In genomic region chr4:83552924-83553323, GRCh38 we compare ENCODE assay signal across 9 cellular contexts. TPM values are rescaled to one million over a fixed set of nuclear protein-coding genes. Genes with fewer than 3 reads are reported as not detected.
DNase-seq lines count a peak whose midpoint lies in the region; ATAC-seq, FAIRE-seq and TF ChIP-seq lines count a peak whose summit lies in the region.
"Had no signal": no experiment of that assay in that cellular context is flagged by ENCODE, and none has a peak within 500 bp of the region (broad histone marks: within the 10 kb centered on the region; RNA-seq: fewer than 3 reads in every experiment).

No MANE protein-coding gene starts in this region.

- intact Hi-C loops in right lobe of liver (cut with DNase I): no loop called here
- intact Hi-C loops in HepG2 (cut with micrococcal nuclease; ENCODE audit: unreplicated experiment): no loop called here
- intact Hi-C loops in endothelial cell of umbilical vein (cut with micrococcal nuclease): no loop called here

- H3K4me2 ChIP-seq in HepG2 (ENCODE audit: low read depth, low read length): no peak overlapping the region
- peak overlapping the region; percentile 20 for H3K4me2 ChIP-seq in endothelial cell of umbilical vein (ENCODE audit: insufficient read depth, low read length)

- H3K9me3 ChIP-seq in right lobe of liver: no peaks in the 10 kb centered on the region
- no peaks in the 10 kb centered on the region for H3K9me3 ChIP-seq in HepG2 (ENCODE audit: low read length)
- H3K9me3 ChIP-seq in endothelial cell of umbilical vein (replicated peaks; ENCODE audit: control insufficient read depth, insufficient read depth, low read length): no peaks in the 10 kb centered on the region

- no peaks in the 10 kb centered on the region for H4K20me1 ChIP-seq in HepG2 (ENCODE audit: insufficient read depth, low read length)
- no peaks in the 10 kb centered on the region for H4K20me1 ChIP-seq in endothelial cell of umbilical vein (replicated peaks; ENCODE audit: control insufficient read depth, extremely low read depth, insufficient read depth, low read length)

- dilution Hi-C loops in endothelial cell of umbilical vein (cut with MboI; ENCODE audit: extremely low pct_ligation_motif_present, low sequenced_read_pairs): no loop called here

- H2AFZ ChIP-seq in HepG2 (ENCODE audit: low read length) (no peak overlapping the region), endothelial cell of umbilical vein (ENCODE audit: low read depth, low read length) (peak overlapping the region; percentile 68)

- TF ChIP-seq CTCF in right lobe of liver (IDR thresholded peaks at IDR 0.05) (no peak), HepG2 (CRISPR knock-in tag; IDR thresholded peaks at IDR 0.05) (no peak), endothelial cell of umbilical vein (IDR thresholded peaks at IDR 0.05; ENCODE audit: extremely low read depth in 1 of 2, insufficient read depth in 1 of 2, low read depth in 1 of 2, low read length in 2 of 2) (no peak), coronary artery (IDR thresholded peaks at IDR 0.05) (no peak)

- H3K4me1 ChIP-seq in right lobe of liver (peaks cover 0 to 19% (median 0%) of the 10 kb centered on the region in 4 donors), HepG2 (ENCODE audit: insufficient read depth, low read length) (peaks cover 22% of the 10 kb centered on the region), endothelial cell of umbilical vein (ENCODE audit: control insufficient read depth, extremely low read depth, insufficient read depth, low read length) (peaks cover 22% of the 10 kb centered on the region)

- TF ChIP-seq EP300 in HepG2 (IDR thresholded peaks at IDR 0.05; ENCODE audit: low read depth in 2 of 2, low read length in 2 of 2) (no peak), HepG2 (CRISPR knock-in tag; IDR thresholded peaks at IDR 0.05; ENCODE audit: borderline replicate concordance) (no peak)

- H3K79me2 ChIP-seq in HepG2 (ENCODE audit: insufficient read depth, low read length) (no peaks in the 10 kb centered on the region), endothelial cell of umbilical vein (ENCODE audit: control insufficient read depth, insufficient read depth, low read length) (no peaks in the 10 kb centered on the region)

- TF ChIP-seq RAD21 in HepG2 (CRISPR knock-in tag; IDR thresholded peaks at IDR 0.05): no peak

- H3K9ac ChIP-seq in HepG2 (ENCODE audit: insufficient read depth, low read depth, low read length): no peak overlapping the region
- no peak overlapping the region for H3K9ac ChIP-seq in endothelial cell of umbilical vein (replicated peaks; ENCODE audit: extremely low read depth, insufficient read depth, low read length)

- POLR2A ChIA-PET in HepG2 (lab: Yijun Ruan, JAX) (no interaction called here), endothelial cell of umbilical vein (lab: Charles Lee) (no interaction called here)

- in situ Hi-C loops in HepG2 (cut with HindIII; ENCODE audit: extremely low pct_ligation_motif_present, low pct_unique_long_range_greater_than_20kb): no loop called here

- H3K27ac ChIP-seq in right lobe of liver (no peak overlapping the region), HepG2 (ENCODE audit: extremely low read length, insufficient read depth, low read length) (no peak overlapping the region), endothelial cell of umbilical vein (ENCODE audit: insufficient read depth, low read depth, low read length) (no peak overlapping the region), coronary artery (no peak overlapping the region)

- no peak for FAIRE-seq in HepG2 (lab: Jason Lieb, UNC)
- FAIRE-seq in endothelial cell of umbilical vein (lab: Jason Lieb, UNC): peak; percentile 75

- CTCF ChIA-PET in HepG2 (lab: Yijun Ruan, JAX; ENCODE audit: low intra/inter-chr PET ratio, low total read pairs) (no interaction called here), endothelial cell of umbilical vein (lab: Charles Lee) (interaction anchor here (1.8 kb wide), 1 partner anchor 29 kb away, joined by 4 read pairs; no protein-coding TSS in a partner anchor)

- ATAC-seq in right lobe of liver (peak; percentile 36 to 86 (median 74)), HepG2 (no peak), HG03565 (IDR thresholded peaks at IDR 0.05; ENCODE audit: unreplicated experiment) (peak; percentile 50)

- DNase-seq in right lobe of liver: no peak
- no peak for DNase-seq in HepG2 (ENCODE audit: low spot score)
- peak; percentile 44 for DNase-seq in endothelial cell of umbilical vein (ENCODE audit: low read depth, low spot score)
- DNase-seq in SHP77 (lab: John Stamatoyannopoulos, UW): no peak
- no peak for DNase-seq in NCI-H1417 (lab: John Stamatoyannopoulos, UW)
- no peak for DNase-seq in coronary artery (ENCODE audit: low spot score)
- DNase-seq in T-helper 9 cell: no peak
- DNase-seq: endodermal cell had no signal

- no peaks in the 10 kb centered on the region for H3K9me1 ChIP-seq in endothelial cell of umbilical vein (replicated peaks; ENCODE audit: control insufficient read depth, extremely low read depth, insufficient read depth, low read length)

- H3K27me3 ChIP-seq in right lobe of liver (no peaks in the 10 kb centered on the region), HepG2 (ENCODE audit: control insufficient read depth in 1 of 2, insufficient read depth in 2 of 2, low read length in 2 of 2) (no peaks in the 10 kb centered on the region), endothelial cell of umbilical vein (ENCODE audit: control insufficient read depth in 2 of 2, insufficient read depth in 2 of 2, low read length in 2 of 2) (no peaks in the 10 kb centered on the region)

- 33% methylated on average over 1 of the region's 2 CpGs for WGBS in right lobe of liver (ENCODE audit: insufficient coverage, low coverage, low lambda C conversion rate, missing lambda C conversion rate)
- WGBS in HepG2 (ENCODE audit: low lambda C conversion rate): 92% methylated on average over 2 of the region's 2 CpGs

- no peaks in the 10 kb centered on the region for H3K36me3 ChIP-seq in right lobe of liver
- no peaks in the 10 kb centered on the region for H3K36me3 ChIP-seq in HepG2 (replicated peaks in 1 of 2; ENCODE audit: control insufficient read depth in 1 of 2, insufficient read depth in 2 of 2, low read length in 2 of 2)
- no peaks in the 10 kb centered on the region for H3K36me3 ChIP-seq in endothelial cell of umbilical vein (ENCODE audit: control insufficient read depth in 2 of 2, extremely low read depth in 1 of 2, insufficient read depth in 2 of 2, low read length in 2 of 2)

- H3K4me3 ChIP-seq in right lobe of liver (no peak overlapping the region), HepG2 (replicated peaks in 1 of 3; ENCODE audit: insufficient read depth in 1 of 3, low read depth in 2 of 3, low read length in 3 of 3) (no peak overlapping the region), endothelial cell of umbilical vein (replicated peaks in 1 of 3; ENCODE audit: insufficient read depth in 1 of 3, low read depth in 1 of 3, low read length in 3 of 3) (no peak overlapping the region), coronary artery (no peak overlapping the region)

- TF ChIP-seq POLR2A in right lobe of liver (IDR thresholded peaks at IDR 0.05): peak; percentile 49
- TF ChIP-seq POLR2A in HepG2 (IDR thresholded peaks at IDR 0.05; ENCODE audit: insufficient read depth in 1 of 2, low read depth in 2 of 2, low read length in 2 of 2): no peak
- no peak for TF ChIP-seq POLR2A in endothelial cell of umbilical vein (IDR thresholded peaks at IDR 0.05; ENCODE audit: low read depth, low read length)

- BruUV-seq in HepG2 (replicated peaks; lab: Mats Ljungman, UMichigan) (no TSS peak), endothelial cell of umbilical vein (replicated peaks; lab: Mats Ljungman, UMichigan) (no TSS peak)

TF ChIP-seq in HepG2, 621 proteins besides CTCF, POLR2A, EP300 and RAD21:
- TF ChIP-seq RFX3 (CRISPR knock-in tag; IDR thresholded peaks at IDR 0.05): no peak
- TF ChIP-seq ZKSCAN1 (IDR thresholded peaks at IDR 0.05; ENCODE audit: low read length): no peak
- TF ChIP-seq SNAPC2 (CRISPR knock-in tag; IDR thresholded peaks at IDR 0.05): no peak
TF ChIP-seq in HepG2: peak in this region for 0.

TF ChIP-seq in endothelial cell of umbilical vein, 7 proteins besides CTCF, POLR2A, EP300 and RAD21 (continues in another document):
- TF ChIP-seq POLR2AphosphoS5 (IDR thresholded peaks at IDR 0.05; ENCODE audit: insufficient read depth, low read depth, low read length) (no peak), GATA2 (IDR thresholded peaks at IDR 0.05; ENCODE audit: insufficient read depth, insufficient read length, low read depth, low read length) (peak; percentile 63)

RNA-seq across cellular contexts. Expression of gene GPAT3, which starts 17.0 kb away (rescaled TPM):
- total RNA-seq in right lobe of liver (1 to 10 TPM; 5.1 to 9.0 (median 5.7) TPM), HepG2 (2016; rRNA removed; fragmentation: Illumina TruSeq; extraction: Trizol) (1.6 and 2.6 TPM in 2 replicates), endothelial cell of umbilical vein (2.1 and 3.1 TPM in 2 replicates)
- total RNA-seq in HepG2 (2016; cell fraction: cytosol; rRNA removed; fragmentation: Illumina TruSeq; extraction: Trizol; ENCODE audit: low read depth): 0.44 and 0.61 TPM in 2 replicates
- 1.6 and 2.9 TPM in 2 replicates for total RNA-seq in HepG2 (2016; cell fraction: insoluble cytoplasmic fraction; rRNA removed; fragmentation: Illumina TruSeq; extraction: Trizol)
- total RNA-seq in HepG2 (2016; cell fraction: membrane; rRNA removed; fragmentation: Illumina TruSeq; extraction: Trizol): 1.7 TPM in 2 replicates
- total RNA-seq in HepG2 (2016; cell fraction: nucleus; rRNA removed; fragmentation: Illumina TruSeq; extraction: Trizol): 2.6 and 3.3 TPM in 2 replicates
- polyA plus RNA-seq in HepG2 (2011; rRNA removed) (1.9 and 2.4 TPM in 2 replicates), endothelial cell of umbilical vein (0.21 and 0.36 TPM in 2 replicates)
- polyA plus RNA-seq in HepG2 (2011; cell fraction: cytosol; rRNA removed): 1.2 and 1.9 TPM in 2 replicates
- 1.6 and 2.1 TPM in 2 replicates for polyA plus RNA-seq in HepG2 (2011; cell fraction: nucleus; rRNA removed)
- 1.5 and 5.2 TPM in 2 replicates for polyA plus RNA-seq in HepG2 (2012)
- 0.33 and 0.34 TPM in 2 replicates for polyA plus RNA-seq in HepG2 (2016; cell fraction: cytosol; fragmentation: Illumina TruSeq; extraction: Trizol; ENCODE audit: low read depth)
- 1.3 and 1.4 TPM in 2 replicates for polyA plus RNA-seq in HepG2 (2016; cell fraction: insoluble cytoplasmic fraction; fragmentation: Illumina TruSeq; extraction: Trizol; ENCODE audit: low read depth)
- polyA plus RNA-seq in HepG2 (2016; cell fraction: membrane; fragmentation: Illumina TruSeq; extraction: Trizol; ENCODE audit: low read depth): 0.50 and 0.84 TPM in 2 replicates
- 3.0 and 4.0 TPM in 2 replicates for polyA plus RNA-seq in HepG2 (2016; cell fraction: nucleus; fragmentation: Illumina TruSeq; extraction: Trizol; ENCODE audit: insufficient read depth, low read depth)
- polyA minus RNA-seq in HepG2 (2011; rRNA and poly(A)+ RNA removed; ENCODE audit: low replicate concordance): 0.96 and 4.6 TPM in 2 replicates
- 1.1 and 2.4 TPM in 2 replicates for polyA minus RNA-seq in HepG2 (2011; cell fraction: cytosol; rRNA and poly(A)+ RNA removed)
- polyA minus RNA-seq in HepG2 (2011; cell fraction: nucleus; rRNA and poly(A)+ RNA removed): 1.7 and 2.8 TPM in 2 replicates
- polyA plus RNA-seq in endothelial cell of umbilical vein (2011; cell fraction: cytosol; rRNA removed): 0.35 and 0.52 TPM in 2 replicates
- polyA plus RNA-seq in endothelial cell of umbilical vein (2011; cell fraction: nucleus; rRNA removed): 0.46 and 0.58 TPM in 2 replicates
- 5.0 and 11.7 TPM in 2 replicates for polyA plus RNA-seq in endothelial cell of umbilical vein (2012)
- polyA minus RNA-seq in endothelial cell of umbilical vein: 0.75 and 4.4 TPM in 2 replicates
- polyA minus RNA-seq in endothelial cell of umbilical vein (2011; cell fraction: cytosol; rRNA and poly(A)+ RNA removed): 0.82 TPM
- 2.0 TPM in 1 of 2 replicates, not detected in the other for polyA minus RNA-seq in endothelial cell of umbilical vein (2011; cell fraction: nucleus; rRNA and poly(A)+ RNA removed)
